Comparison of ENCODE assay signal across 1 cellular context in the genomic region with DNA sequence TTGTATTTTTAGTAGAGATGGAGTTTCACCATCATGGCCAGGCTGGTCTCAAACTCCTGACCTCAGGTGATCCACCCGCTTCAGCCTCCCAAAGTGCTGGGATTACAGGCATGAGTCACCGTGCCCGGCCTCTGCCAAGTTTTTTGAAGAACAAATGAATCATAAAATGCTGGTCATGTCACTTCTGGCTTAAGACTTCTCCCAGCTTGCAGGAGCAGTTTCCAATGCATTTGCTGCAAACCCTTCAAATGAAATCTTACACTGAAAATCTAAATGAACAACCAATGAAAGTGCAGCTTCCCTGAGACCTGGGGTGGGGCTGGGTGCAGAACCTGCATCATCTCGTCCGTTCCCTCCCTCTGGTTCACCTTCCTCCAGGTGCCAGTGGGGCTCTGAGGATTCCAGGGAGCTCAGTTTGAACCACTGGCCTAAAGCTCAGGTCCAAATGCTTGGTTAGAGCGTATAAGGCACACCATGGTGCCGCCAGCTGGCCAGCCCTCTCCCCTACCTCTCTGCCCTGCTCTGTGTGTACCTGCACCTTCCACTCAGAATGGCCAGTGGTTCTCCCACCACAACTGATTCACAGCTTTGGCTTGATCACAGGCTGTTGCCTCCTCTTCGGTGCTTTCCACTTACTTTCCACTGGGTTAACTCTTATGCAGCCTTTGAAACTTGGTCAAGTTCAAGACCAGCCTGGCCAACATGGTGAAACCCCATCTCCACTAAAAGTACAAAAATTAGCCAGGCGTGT.
TF ChIP-seq lines count a peak whose summit lies in the region.

No MANE protein-coding gene starts in this region.

TF ChIP-seq in HEK293, 187 proteins besides CTCF, POLR2A, EP300 and RAD21 (continued from another document and continues in another):
- TF ChIP-seq, protein P1, sequence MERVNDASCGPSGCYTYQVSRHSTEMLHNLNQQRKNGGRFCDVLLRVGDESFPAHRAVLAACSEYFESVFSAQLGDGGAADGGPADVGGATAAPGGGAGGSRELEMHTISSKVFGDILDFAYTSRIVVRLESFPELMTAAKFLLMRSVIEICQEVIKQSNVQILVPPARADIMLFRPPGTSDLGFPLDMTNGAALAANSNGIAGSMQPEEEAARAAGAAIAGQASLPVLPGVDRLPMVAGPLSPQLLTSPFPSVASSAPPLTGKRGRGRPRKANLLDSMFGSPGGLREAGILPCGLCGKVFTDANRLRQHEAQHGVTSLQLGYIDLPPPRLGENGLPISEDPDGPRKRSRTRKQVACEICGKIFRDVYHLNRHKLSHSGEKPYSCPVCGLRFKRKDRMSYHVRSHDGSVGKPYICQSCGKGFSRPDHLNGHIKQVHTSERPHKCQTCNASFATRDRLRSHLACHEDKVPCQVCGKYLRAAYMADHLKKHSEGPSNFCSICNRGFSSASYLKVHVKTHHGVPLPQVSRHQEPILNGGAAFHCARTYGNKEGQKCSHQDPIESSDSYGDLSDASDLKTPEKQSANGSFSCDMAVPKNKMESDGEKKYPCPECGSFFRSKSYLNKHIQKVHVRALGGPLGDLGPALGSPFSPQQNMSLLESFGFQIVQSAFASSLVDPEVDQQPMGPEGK (tag by site-specific recombination; IDR thresholded peaks at IDR 0.05): 0 out of 2 replicates have a peak, but pooled peaks have one; percentile 47
- peak; percentile 37; the same call in 1 of the 2 replicates for TF ChIP-seq KLF17 (tag by site-specific recombination; IDR thresholded peaks at IDR 0.05)
- no peak for TF ChIP-seq SCRT1 (tag by site-specific recombination; IDR thresholded peaks at IDR 0.05; ENCODE audit: borderline replicate concordance)
- no peak for TF ChIP-seq ZNF768 (tag by site-specific recombination; IDR thresholded peaks at IDR 0.05)
- TF ChIP-seq GLI4 (tag by site-specific recombination; IDR thresholded peaks at IDR 0.05): no peak
- no peak for TF ChIP-seq ZNF654 (tag by site-specific recombination; IDR thresholded peaks at IDR 0.05; ENCODE audit: low read depth)
- TF ChIP-seq ZNF211 (tag by site-specific recombination; IDR thresholded peaks at IDR 0.05; ENCODE audit: low read depth): no peak
- no peak for TF ChIP-seq BCL6B (tag by site-specific recombination; IDR thresholded peaks at IDR 0.05)
- TF ChIP-seq ZNF561 (tag by site-specific recombination; IDR thresholded peaks at IDR 0.05; ENCODE audit: borderline replicate concordance): no peak
- no peak for TF ChIP-seq GLI2 (tag by site-specific recombination; IDR thresholded peaks at IDR 0.05; ENCODE audit: borderline replicate concordance, low read depth)
- TF ChIP-seq, protein P2, sequence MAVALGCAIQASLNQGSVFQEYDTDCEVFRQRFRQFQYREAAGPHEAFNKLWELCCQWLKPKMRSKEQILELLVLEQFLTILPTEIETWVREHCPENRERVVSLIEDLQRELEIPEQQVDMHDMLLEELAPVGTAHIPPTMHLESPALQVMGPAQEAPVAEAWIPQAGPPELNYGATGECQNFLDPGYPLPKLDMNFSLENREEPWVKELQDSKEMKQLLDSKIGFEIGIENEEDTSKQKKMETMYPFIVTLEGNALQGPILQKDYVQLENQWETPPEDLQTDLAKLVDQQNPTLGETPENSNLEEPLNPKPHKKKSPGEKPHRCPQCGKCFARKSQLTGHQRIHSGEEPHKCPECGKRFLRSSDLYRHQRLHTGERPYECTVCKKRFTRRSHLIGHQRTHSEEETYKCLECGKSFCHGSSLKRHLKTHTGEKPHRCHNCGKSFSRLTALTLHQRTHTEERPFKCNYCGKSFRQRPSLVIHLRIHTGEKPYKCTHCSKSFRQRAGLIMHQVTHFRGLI (tag by site-specific recombination; IDR thresholded peaks at IDR 0.05): no peak
- no peak for TF ChIP-seq ZSCAN23 (tag by site-specific recombination; IDR thresholded peaks at IDR 0.05)
- TF ChIP-seq REPIN1 (tag by site-specific recombination; IDR thresholded peaks at IDR 0.05; ENCODE audit: low read depth): no peak
- TF ChIP-seq, protein P3, sequence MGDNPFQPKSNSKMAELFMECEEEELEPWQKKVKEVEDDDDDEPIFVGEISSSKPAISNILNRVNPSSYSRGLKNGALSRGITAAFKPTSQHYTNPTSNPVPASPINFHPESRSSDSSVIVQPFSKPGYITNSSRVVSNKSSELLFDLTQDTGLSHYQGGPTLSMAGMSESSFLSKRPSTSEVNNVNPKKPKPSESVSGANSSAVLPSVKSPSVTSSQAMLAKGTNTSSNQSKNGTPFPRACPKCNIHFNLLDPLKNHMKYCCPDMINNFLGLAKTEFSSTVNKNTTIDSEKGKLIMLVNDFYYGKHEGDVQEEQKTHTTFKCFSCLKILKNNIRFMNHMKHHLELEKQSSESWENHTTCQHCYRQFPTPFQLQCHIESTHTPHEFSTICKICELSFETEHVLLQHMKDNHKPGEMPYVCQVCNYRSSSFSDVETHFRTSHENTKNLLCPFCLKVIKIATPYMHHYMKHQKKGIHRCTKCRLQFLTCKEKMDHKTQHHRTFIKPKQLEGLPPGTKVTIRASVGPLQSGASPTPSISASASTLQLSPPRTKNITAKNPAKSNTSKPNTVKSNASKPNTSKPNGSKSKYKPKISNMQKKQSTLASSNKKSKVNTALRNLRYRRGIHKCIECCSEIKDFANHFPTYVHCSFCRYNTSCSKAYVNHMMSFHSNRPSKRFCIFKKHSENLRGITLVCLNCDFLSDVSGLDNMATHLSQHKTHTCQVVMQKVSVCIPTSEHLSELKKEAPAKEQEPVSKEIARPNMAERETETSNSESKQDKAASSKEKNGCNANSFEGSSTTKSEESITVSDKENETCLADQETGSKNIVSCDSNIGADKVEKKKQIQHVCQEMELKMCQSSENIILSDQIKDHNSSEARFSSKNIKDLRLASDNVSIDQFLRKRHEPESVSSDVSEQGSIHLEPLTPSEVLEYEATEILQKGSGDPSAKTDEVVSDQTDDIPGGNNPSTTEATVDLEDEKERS (tag by site-specific recombination; IDR thresholded peaks at IDR 0.05): no peak
- TF ChIP-seq, protein P4, sequence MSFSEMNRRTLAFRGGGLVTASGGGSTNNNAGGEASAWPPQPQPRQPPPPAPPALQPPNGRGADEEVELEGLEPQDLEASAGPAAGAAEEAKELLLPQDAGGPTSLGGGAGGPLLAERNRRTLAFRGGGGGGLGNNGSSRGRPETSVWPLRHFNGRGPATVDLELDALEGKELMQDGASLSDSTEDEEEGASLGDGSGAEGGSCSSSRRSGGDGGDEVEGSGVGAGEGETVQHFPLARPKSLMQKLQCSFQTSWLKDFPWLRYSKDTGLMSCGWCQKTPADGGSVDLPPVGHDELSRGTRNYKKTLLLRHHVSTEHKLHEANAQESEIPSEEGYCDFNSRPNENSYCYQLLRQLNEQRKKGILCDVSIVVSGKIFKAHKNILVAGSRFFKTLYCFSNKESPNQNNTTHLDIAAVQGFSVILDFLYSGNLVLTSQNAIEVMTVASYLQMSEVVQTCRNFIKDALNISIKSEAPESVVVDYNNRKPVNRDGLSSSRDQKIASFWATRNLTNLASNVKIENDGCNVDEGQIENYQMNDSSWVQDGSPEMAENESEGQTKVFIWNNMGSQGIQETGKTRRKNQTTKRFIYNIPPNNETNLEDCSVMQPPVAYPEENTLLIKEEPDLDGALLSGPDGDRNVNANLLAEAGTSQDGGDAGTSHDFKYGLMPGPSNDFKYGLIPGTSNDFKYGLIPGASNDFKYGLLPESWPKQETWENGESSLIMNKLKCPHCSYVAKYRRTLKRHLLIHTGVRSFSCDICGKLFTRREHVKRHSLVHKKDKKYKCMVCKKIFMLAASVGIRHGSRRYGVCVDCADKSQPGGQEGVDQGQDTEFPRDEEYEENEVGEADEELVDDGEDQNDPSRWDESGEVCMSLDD (tag by site-specific recombination; IDR thresholded peaks at IDR 0.05): no peak
- TF ChIP-seq, protein P5, sequence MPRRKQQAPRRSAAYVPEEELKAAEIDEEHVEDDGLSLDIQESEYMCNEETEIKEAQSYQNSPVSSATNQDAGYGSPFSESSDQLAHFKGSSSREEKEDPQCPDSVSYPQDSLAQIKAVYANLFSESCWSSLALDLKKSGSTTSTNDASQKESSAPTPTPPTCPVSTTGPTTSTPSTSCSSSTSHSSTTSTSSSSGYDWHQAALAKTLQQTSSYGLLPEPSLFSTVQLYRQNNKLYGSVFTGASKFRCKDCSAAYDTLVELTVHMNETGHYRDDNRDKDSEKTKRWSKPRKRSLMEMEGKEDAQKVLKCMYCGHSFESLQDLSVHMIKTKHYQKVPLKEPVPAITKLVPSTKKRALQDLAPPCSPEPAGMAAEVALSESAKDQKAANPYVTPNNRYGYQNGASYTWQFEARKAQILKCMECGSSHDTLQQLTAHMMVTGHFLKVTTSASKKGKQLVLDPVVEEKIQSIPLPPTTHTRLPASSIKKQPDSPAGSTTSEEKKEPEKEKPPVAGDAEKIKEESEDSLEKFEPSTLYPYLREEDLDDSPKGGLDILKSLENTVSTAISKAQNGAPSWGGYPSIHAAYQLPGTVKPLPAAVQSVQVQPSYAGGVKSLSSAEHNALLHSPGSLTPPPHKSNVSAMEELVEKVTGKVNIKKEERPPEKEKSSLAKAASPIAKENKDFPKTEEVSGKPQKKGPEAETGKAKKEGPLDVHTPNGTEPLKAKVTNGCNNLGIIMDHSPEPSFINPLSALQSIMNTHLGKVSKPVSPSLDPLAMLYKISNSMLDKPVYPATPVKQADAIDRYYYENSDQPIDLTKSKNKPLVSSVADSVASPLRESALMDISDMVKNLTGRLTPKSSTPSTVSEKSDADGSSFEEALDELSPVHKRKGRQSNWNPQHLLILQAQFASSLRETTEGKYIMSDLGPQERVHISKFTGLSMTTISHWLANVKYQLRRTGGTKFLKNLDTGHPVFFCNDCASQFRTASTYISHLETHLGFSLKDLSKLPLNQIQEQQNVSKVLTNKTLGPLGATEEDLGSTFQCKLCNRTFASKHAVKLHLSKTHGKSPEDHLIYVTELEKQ (tag by site-specific recombination; IDR thresholded peaks at IDR 0.05; ENCODE audit: borderline replicate concordance): peak; percentile 75; the same call in 1 of the 2 replicates
- no peak for TF ChIP-seq ZNF266 (tag by site-specific recombination; IDR thresholded peaks at IDR 0.05; ENCODE audit: low read depth)
- no peak for TF ChIP-seq ZNF16 (tag by site-specific recombination; IDR thresholded peaks at IDR 0.05; ENCODE audit: low read depth)
- no peak for TF ChIP-seq HOXC10 (CRISPR knock-in tag; IDR thresholded peaks at IDR 0.05)
- TF ChIP-seq ZNF521 (tag by site-specific recombination; IDR thresholded peaks at IDR 0.05): no peak
- TF ChIP-seq ZNF843 (tag by site-specific recombination; IDR thresholded peaks at IDR 0.05): no peak
- no peak for TF ChIP-seq ZNF155 (tag by site-specific recombination; IDR thresholded peaks at IDR 0.05)
- TF ChIP-seq ZNF530 (tag by site-specific recombination; IDR thresholded peaks at IDR 0.05; ENCODE audit: low read depth): no peak
- TF ChIP-seq ZBTB21 (tag by site-specific recombination; IDR thresholded peaks at IDR 0.05): no peak
- TF ChIP-seq ZNF707 (tag by site-specific recombination; IDR thresholded peaks at IDR 0.05): no peak
- no peak for TF ChIP-seq ZNF148 (tag by site-specific recombination; IDR thresholded peaks at IDR 0.05; ENCODE audit: borderline replicate concordance)
- no peak for TF ChIP-seq ZNF214 (tag by site-specific recombination; IDR thresholded peaks at IDR 0.05; ENCODE audit: borderline replicate concordance)
- no peak for TF ChIP-seq ZNF174 (tag by site-specific recombination; IDR thresholded peaks at IDR 0.05)
- TF ChIP-seq ZNF23 (tag by site-specific recombination; IDR thresholded peaks at IDR 0.05; ENCODE audit: borderline replicate concordance): no peak
- TF ChIP-seq MEIS1 (CRISPR knock-in tag; IDR thresholded peaks at IDR 0.05; ENCODE audit: borderline replicate concordance): 0 out of 2 replicates have a peak, but pooled peaks have one; percentile 29
- TF ChIP-seq ZXDB (tag by site-specific recombination; IDR thresholded peaks at IDR 0.05): no peak
- TF ChIP-seq KLF1 (tag by site-specific recombination; IDR thresholded peaks at IDR 0.05): no peak
- 0 out of 2 replicates have a peak, but pooled peaks have one; percentile 18 for TF ChIP-seq FEZF1 (tag by site-specific recombination; IDR thresholded peaks at IDR 0.05)
- TF ChIP-seq ZBTB7A (tag by site-specific recombination; IDR thresholded peaks at IDR 0.05; ENCODE audit: low read depth): no peak
- no peak for TF ChIP-seq BCL11B (tag by site-specific recombination; IDR thresholded peaks at IDR 0.05; ENCODE audit: low read depth)
